In the genomic region with DNA sequence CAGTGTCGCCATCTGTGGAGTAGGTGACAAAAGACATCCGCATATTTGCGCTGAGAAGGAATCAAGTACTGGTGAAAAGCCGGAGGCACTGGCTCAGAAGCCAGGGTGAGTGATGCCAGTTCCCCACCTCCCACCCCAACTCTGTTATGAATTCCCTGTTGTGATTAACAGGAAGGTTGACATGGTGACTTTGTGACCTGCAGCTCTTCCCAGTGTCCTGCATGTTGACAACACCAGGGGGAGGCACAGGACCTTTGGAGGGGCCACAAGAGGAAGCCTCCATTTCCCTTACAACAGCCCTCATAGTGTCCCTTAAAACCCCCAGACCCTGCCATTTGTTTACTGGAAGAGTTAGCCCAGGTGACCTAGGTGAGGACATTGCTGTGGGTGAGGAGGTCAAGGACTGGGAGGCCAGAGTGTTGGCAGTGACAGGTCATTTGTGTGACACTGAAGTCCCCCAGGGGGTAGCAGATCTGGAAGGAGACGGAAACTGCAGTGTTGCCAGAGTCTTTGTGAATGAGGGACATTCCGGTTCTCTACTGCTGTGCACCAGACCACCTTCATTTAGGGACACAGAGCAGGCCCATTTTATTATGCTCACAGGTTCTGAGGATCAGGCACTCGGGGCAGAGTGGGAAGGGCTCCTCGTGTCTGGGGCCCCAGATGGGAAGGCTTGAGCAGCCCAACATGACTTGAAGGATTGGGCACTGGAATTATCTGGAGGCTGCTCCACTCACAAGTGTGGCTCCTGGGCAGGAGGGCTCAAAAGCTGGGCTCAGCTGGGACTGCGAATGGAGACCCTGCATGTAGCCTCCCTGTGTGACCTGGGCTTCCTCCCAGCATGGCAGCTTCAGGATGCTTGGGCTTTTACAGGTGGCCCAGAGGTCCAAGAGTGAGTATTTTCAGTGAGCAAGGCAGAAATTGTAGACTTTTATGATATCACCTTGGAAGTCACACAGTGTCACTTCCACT, we compare ENCODE assay signal across 10 cellular contexts. TPM values are rescaled to one million over a fixed set of nuclear protein-coding genes. Genes with fewer than 3 reads are reported as not detected.
A peak's percentile ranks its signal among the peaks of the same experiment; 100 is the strongest.
DNase-seq lines count a peak whose midpoint lies in the region; ATAC-seq lines count a peak whose summit lies in the region.
"Had no signal": no experiment of that assay in that cellular context is flagged by ENCODE, and none has a peak within 500 bp of the region (broad histone marks: within the 10 kb centered on the region; RNA-seq: fewer than 3 reads in every experiment).

No MANE protein-coding gene starts in this region.

- no peak overlapping the region for H3K9ac ChIP-seq in BLaER1

- H3K36me3 Mint-ChIP-seq in activated T-helper 17 cell treated with anti-CD3 and anti-CD28 coated beads, Interleukin-2, amount 50 U/mL, for 72 hours (ENCODE audit: low read depth), result no peaks in the 10 kb centered on the region

- H3K27ac ChIP-seq in BLaER1, result peak overlapping the region; percentile 28; the same call in 1 of the 2 replicates
- no peak overlapping the region for H3K27ac ChIP-seq in effector memory CD4-positive, alpha-beta T cell (ENCODE audit: insufficient read depth, low read length, poor library complexity, severe bottlenecking)

- no peaks in the 10 kb centered on the region for H3K9me3 Mint-ChIP-seq in activated T-helper 17 cell treated with anti-CD3 and anti-CD28 coated beads, Interleukin-2, amount 50 U/mL, for 72 hours

- H3K27me3 Mint-ChIP-seq in activated T-helper 17 cell treated with anti-CD3 and anti-CD28 coated beads, Interleukin-2, amount 50 U/mL, for 72 hours, result no peaks in the 10 kb centered on the region

- H3K36me3 ChIP-seq in BLaER1, result no peaks in the 10 kb centered on the region
- no peaks in the 10 kb centered on the region for H3K36me3 ChIP-seq in effector memory CD4-positive, alpha-beta T cell (ENCODE audit: control insufficient read depth, insufficient read depth, low read length)

- no peaks in the 10 kb centered on the region for H3K27me3 ChIP-seq in BLaER1
- H3K27me3 ChIP-seq in effector memory CD4-positive, alpha-beta T cell (replicated peaks; ENCODE audit: control insufficient read depth, insufficient read depth, low read length, poor library complexity, severe bottlenecking), result no peaks in the 10 kb centered on the region

- ATAC-seq in activated T-helper 17 cell treated with anti-CD3 and anti-CD28 coated beads, Interleukin-2, amount 50 U/mL, for 72 hours (replicated peaks), result no peak
- no peak for ATAC-seq in GM18520 (IDR thresholded peaks at IDR 0.05; ENCODE audit: unreplicated experiment)

- no peaks in the 10 kb centered on the region for H3K9me3 ChIP-seq in BLaER1
- H3K9me3 ChIP-seq in effector memory CD4-positive, alpha-beta T cell (ENCODE audit: control insufficient read depth, low read length), result no peaks in the 10 kb centered on the region

- peak; percentile 19 for DNase-seq in ELR (ENCODE audit: low read depth)
- peak; percentile 59 for DNase-seq in mesenteric fat pad (ENCODE audit: low spot score)
- DNase-seq in effector memory CD4-positive, alpha-beta T cell, result no peak
- no peak for DNase-seq in NCI-H748 (lab: John Stamatoyannopoulos, UW; ENCODE audit: unreplicated experiment)
- no peak for DNase-seq in NCI-H345 treated with DMSO at 0.1 percent for 48 hours (lab: John Stamatoyannopoulos, UW; ENCODE audit: unreplicated experiment)

- no peaks in the 10 kb centered on the region for H4K20me1 ChIP-seq in BLaER1

- peak overlapping the region; percentile 88 for H3K27ac Mint-ChIP-seq in activated T-helper 17 cell treated with anti-CD3 and anti-CD28 coated beads, Interleukin-2, amount 50 U/mL, for 72 hours

- peaks cover 26% of the 10 kb centered on the region for H3K4me1 Mint-ChIP-seq in activated T-helper 17 cell treated with anti-CD3 and anti-CD28 coated beads, Interleukin-2, amount 50 U/mL, for 72 hours

- peaks cover 36% of the 10 kb centered on the region for H3K4me1 ChIP-seq in BLaER1
- peaks cover 34% of the 10 kb centered on the region for H3K4me1 ChIP-seq in effector memory CD4-positive, alpha-beta T cell (ENCODE audit: control insufficient read depth, insufficient read depth, low read length, poor library complexity, severe bottlenecking)

- no peak overlapping the region for H3K4me3 ChIP-seq in BLaER1
- no peak overlapping the region for H3K4me3 ChIP-seq in effector memory CD4-positive, alpha-beta T cell (ENCODE audit: insufficient read depth, low read depth, low read length, poor library complexity, severe bottlenecking)

- no peak overlapping the region for H3K4me2 ChIP-seq in BLaER1

- H3K4me3 Mint-ChIP-seq in activated T-helper 17 cell treated with anti-CD3 and anti-CD28 coated beads, Interleukin-2, amount 50 U/mL, for 72 hours, result no peak overlapping the region

RNA-seq across cellular contexts. Expression of gene ANTXRL, which starts 13.0 kb away (rescaled TPM):
- total RNA-seq in activated T-helper 17 cell treated with anti-CD3 and anti-CD28 coated beads, Interleukin-2, amount 50 U/mL, for 72 hours, result not detected
- total RNA-seq in mesenteric fat pad, result not detected
- total RNA-seq: myocyte, skeletal muscle tissue had no signal

Comparison
In these comparisons a context has a peak if more than half of its experiments do, and no peak if none do; other contexts are left out.
1. DNase-seq: peak in ELR (single experiment) and mesenteric fat pad (single experiment); none in effector memory CD4-positive, alpha-beta T cell (0 of 3), NCI-H748 (single experiment) and NCI-H345 treated with DMSO at 0.1 percent for 48 hours (single experiment).